ENCODE assay signal across 8 cellular contexts in the genomic region with DNA sequence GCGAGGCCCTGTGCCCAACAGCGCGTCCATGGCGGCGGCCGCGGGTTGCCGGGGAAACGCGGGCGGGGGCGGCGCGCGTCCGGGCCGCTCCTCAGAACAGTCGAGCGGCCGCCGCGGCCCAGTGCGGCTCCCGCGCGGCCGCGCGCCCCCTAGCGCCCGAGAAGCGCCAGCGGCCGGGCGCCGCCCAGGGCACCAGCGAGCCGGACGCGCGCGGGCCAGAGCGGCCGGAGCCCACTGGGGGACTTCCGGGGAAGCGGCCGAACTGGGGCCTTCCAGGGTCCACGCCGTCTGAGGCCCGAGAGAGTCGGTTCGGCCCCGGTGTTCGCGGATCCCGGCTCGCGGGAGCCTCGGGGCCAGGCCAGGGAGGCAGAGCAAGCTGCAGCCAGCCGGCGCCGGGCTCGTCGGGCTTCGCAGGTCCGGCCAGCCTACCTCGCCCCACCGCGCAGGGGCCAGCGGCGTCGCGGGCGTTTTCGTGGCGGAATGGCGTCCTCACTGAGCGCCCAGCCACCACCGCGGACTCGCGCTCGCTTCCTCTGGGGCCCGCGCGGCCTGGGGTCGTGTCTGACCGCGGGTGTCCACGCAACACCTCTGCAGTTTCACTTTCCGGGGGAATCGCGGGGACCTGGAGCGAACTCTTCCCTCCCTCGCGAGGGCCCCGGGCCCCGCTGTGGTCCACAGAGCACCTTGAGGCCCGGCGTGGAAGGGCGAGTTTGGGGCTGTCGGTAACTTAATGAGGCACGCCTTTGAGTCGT. TPM values are rescaled to one million over a fixed set of nuclear protein-coding genes. Genes with fewer than 3 reads are reported as not detected.
DNase-seq lines count a peak whose midpoint lies in the region; ATAC-seq and TF ChIP-seq lines count a peak whose summit lies in the region.

A gene with protein sequence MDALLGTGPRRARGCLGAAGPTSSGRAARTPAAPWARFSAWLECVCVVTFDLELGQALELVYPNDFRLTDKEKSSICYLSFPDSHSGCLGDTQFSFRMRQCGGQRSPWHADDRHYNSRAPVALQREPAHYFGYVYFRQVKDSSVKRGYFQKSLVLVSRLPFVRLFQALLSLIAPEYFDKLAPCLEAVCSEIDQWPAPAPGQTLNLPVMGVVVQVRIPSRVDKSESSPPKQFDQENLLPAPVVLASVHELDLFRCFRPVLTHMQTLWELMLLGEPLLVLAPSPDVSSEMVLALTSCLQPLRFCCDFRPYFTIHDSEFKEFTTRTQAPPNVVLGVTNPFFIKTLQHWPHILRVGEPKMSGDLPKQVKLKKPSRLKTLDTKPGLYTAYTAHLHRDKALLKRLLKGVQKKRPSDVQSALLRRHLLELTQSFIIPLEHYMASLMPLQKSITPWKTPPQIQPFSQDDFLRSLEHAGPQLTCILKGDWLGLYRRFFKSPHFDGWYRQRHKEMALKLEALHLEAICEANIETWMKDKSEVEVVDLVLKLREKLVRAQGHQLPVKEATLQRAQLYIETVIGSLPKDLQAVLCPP (minus strand): TSS at position 54 of the 752 bp plus-strand sequence. CDS start 24 bp downstream, at position 30.

- H3K27me3 ChIP-seq in BLaER1 (0 out of 2 replicates have a peak, but pooled peaks cover 3% of the 10 kb centered on the region), OCI-LY1 (ENCODE audit: insufficient read depth, low read length) (no peaks in the 10 kb centered on the region), muscle layer of colon (ENCODE audit: control insufficient read depth in 1 of 2, insufficient read depth in 2 of 2, low read length in 2 of 2) (no peaks in the 10 kb centered on the region)

- peak; percentile 84 for DNase-seq in activated T-cell treated with anti-CD3 and anti-CD28 coated beads, Interleukin-2, amount 50 U/mL, for 24 hours

- H3K4me3 Mint-ChIP-seq in activated T-cell treated with anti-CD3 and anti-CD28 coated beads, Interleukin-2, amount 50 U/mL, for 24 hours = peak within 1 kb of the TSS; percentile 77
- H3K4me3 Mint-ChIP-seq in stimulated activated memory B cell treated with anti-CD40 and anti-IgM and Interleukin-4, amounts not matched to agents 10 μg/mL and 1 μg/mL and 100 μg/mL, for 72 hours = peak within 1 kb of the TSS; percentile 83

- peaks cover 14% of the 10 kb centered on the region for H3K27me3 Mint-ChIP-seq in activated T-cell treated with anti-CD3 and anti-CD28 coated beads, Interleukin-2, amount 50 U/mL, for 24 hours
- H3K27me3 Mint-ChIP-seq in stimulated activated memory B cell treated with anti-CD40 and anti-IgM and Interleukin-4, amounts not matched to agents 10 μg/mL and 1 μg/mL and 100 μg/mL, for 72 hours = no peaks in the 10 kb centered on the region

- H3K4me3 ChIP-seq in BLaER1 (peak within 1 kb of the TSS; percentile 79), OCI-LY1 (ENCODE audit: low read depth, low read length, poor library complexity, severe bottlenecking) (peak within 1 kb of the TSS; percentile 65), muscle layer of colon (ENCODE audit: low read depth in 1 of 2, low read length in 2 of 2) (peak within 1 kb of the TSS; percentile 75 to 86)

- H3K9me3 ChIP-seq in BLaER1 = no peaks in the 10 kb centered on the region
- no peaks in the 10 kb centered on the region for H3K9me3 ChIP-seq in OCI-LY1 (ENCODE audit: low read length)
- H3K9me3 ChIP-seq in muscle layer of colon (ENCODE audit: low read length) = no peaks in the 10 kb centered on the region

- no peaks in the 10 kb centered on the region for H3K36me3 Mint-ChIP-seq in activated T-cell treated with anti-CD3 and anti-CD28 coated beads, Interleukin-2, amount 50 U/mL, for 24 hours (ENCODE audit: low read depth)
- H3K36me3 Mint-ChIP-seq in stimulated activated memory B cell treated with anti-CD40 and anti-IgM and Interleukin-4, amounts not matched to agents 10 μg/mL and 1 μg/mL and 100 μg/mL, for 72 hours = no peaks in the 10 kb centered on the region

- no peaks in the 10 kb centered on the region for H3K9me3 Mint-ChIP-seq in activated T-cell treated with anti-CD3 and anti-CD28 coated beads, Interleukin-2, amount 50 U/mL, for 24 hours
- no peaks in the 10 kb centered on the region for H3K9me3 Mint-ChIP-seq in stimulated activated memory B cell treated with anti-CD40 and anti-IgM and Interleukin-4, amounts not matched to agents 10 μg/mL and 1 μg/mL and 100 μg/mL, for 72 hours

- H3K27ac Mint-ChIP-seq in activated T-cell treated with anti-CD3 and anti-CD28 coated beads, Interleukin-2, amount 50 U/mL, for 24 hours = peak within 1 kb of the TSS; percentile 76
- H3K27ac Mint-ChIP-seq in stimulated activated memory B cell treated with anti-CD40 and anti-IgM and Interleukin-4, amounts not matched to agents 10 μg/mL and 1 μg/mL and 100 μg/mL, for 72 hours = peak within 1 kb of the TSS; percentile 88

- H3K4me1 ChIP-seq in BLaER1 = peaks cover 54% of the 10 kb centered on the region
- H3K4me1 ChIP-seq in OCI-LY1 (ENCODE audit: insufficient read depth, low read length, severe bottlenecking) = peaks cover 32% of the 10 kb centered on the region
- peaks cover 15% of the 10 kb centered on the region for H3K4me1 ChIP-seq in muscle layer of colon (ENCODE audit: insufficient read depth, low read length)

- H3K36me3 ChIP-seq in BLaER1 (no peaks in the 10 kb centered on the region), OCI-LY1 (ENCODE audit: insufficient read depth, low read length) (no peaks in the 10 kb centered on the region), muscle layer of colon (ENCODE audit: insufficient read depth, low read length) (no peaks in the 10 kb centered on the region)

- H3K27ac ChIP-seq in BLaER1 (peak within 1 kb of the TSS; percentile 93), OCI-LY1 (ENCODE audit: low read depth, low read length, poor library complexity, severe bottlenecking) (peak within 1 kb of the TSS; percentile 29), muscle layer of colon (ENCODE audit: low read depth, low read length) (peak within 1 kb of the TSS; percentile 91)

- ATAC-seq in HG03469 (IDR thresholded peaks at IDR 0.05; ENCODE audit: unreplicated experiment) (peak; percentile 52), esophagus mucosa (peak; percentile 89)
- ATAC-seq in stimulated activated memory B cell treated with anti-CD40 and anti-IgM and Interleukin-4, amounts not matched to agents 10 μg/mL and 1 μg/mL and 100 μg/mL, for 72 hours = peak; percentile 98

- H2AFZ ChIP-seq in OCI-LY1 (ENCODE audit: low read length) = 0 out of 2 replicates have a peak within 1 kb of the TSS, but pooled peaks have one; percentile 6

- peaks cover 18% of the 10 kb centered on the region for H3K4me1 Mint-ChIP-seq in activated T-cell treated with anti-CD3 and anti-CD28 coated beads, Interleukin-2, amount 50 U/mL, for 24 hours (ENCODE audit: low read depth)
- peaks cover 14% of the 10 kb centered on the region for H3K4me1 Mint-ChIP-seq in stimulated activated memory B cell treated with anti-CD40 and anti-IgM and Interleukin-4, amounts not matched to agents 10 μg/mL and 1 μg/mL and 100 μg/mL, for 72 hours

- no peak for TF ChIP-seq CTCF in OCI-LY1 (IDR thresholded peaks at IDR 0.05; ENCODE audit: low read length)

- H4K20me1 ChIP-seq in BLaER1 = no peaks in the 10 kb centered on the region
- no peaks in the 10 kb centered on the region for H4K20me1 ChIP-seq in OCI-LY1 (ENCODE audit: insufficient read depth, low read length)

- H3F3A ChIP-seq in OCI-LY1 (ENCODE audit: insufficient read depth, low read length) = no peaks in the 10 kb centered on the region

- no peaks in the 10 kb centered on the region for H3K9me2 ChIP-seq in OCI-LY1 (ENCODE audit: low read depth, low read length)

- H3K79me2 ChIP-seq in OCI-LY1 (ENCODE audit: insufficient read depth, low read length) = no peaks in the 10 kb centered on the region

- TF ChIP-seq POLR2A in GM19193 (IDR thresholded peaks at IDR 0.05; ENCODE audit: extremely low read depth, insufficient read depth, insufficient read length) = peak; percentile 75

- peak within 1 kb of the TSS; percentile 91 for H3K9ac ChIP-seq in BLaER1
- peak within 1 kb of the TSS; percentile 77 for H3K9ac ChIP-seq in OCI-LY1 (ENCODE audit: low read length)
- peak within 1 kb of the TSS; percentile 11 for H3K9ac ChIP-seq in muscle layer of colon (ENCODE audit: low read length)

- H3K4me2 ChIP-seq in BLaER1 = peak within 1 kb of the TSS; percentile 89
- H3K4me2 ChIP-seq in OCI-LY1 (ENCODE audit: low read length) = peak within 1 kb of the TSS; percentile 91

RNA-seq across cellular contexts. Expression of the gene that starts here (rescaled TPM):
- 2.3 TPM for total RNA-seq in esophagus mucosa

Comparison
In these comparisons a context has a peak if more than half of its experiments do, and no peak if none do; other contexts are left out.
1. Peak in every context shown above with its lines: DNase-seq, ATAC-seq, H3K4me3 ChIP-seq and H3K27ac ChIP-seq.
2. H3K27ac ChIP-seq: peak in every context shown above with its lines; median percentile 93 in BLaER1; 91 in muscle layer of colon; 29 in OCI-LY1.
3. H3K9ac ChIP-seq: peak in every context shown above with its lines; median percentile 91 in BLaER1; 77 in OCI-LY1; 11 in muscle layer of colon.